1 cellular context compared by ENCODE assay signal in the genomic region with DNA sequence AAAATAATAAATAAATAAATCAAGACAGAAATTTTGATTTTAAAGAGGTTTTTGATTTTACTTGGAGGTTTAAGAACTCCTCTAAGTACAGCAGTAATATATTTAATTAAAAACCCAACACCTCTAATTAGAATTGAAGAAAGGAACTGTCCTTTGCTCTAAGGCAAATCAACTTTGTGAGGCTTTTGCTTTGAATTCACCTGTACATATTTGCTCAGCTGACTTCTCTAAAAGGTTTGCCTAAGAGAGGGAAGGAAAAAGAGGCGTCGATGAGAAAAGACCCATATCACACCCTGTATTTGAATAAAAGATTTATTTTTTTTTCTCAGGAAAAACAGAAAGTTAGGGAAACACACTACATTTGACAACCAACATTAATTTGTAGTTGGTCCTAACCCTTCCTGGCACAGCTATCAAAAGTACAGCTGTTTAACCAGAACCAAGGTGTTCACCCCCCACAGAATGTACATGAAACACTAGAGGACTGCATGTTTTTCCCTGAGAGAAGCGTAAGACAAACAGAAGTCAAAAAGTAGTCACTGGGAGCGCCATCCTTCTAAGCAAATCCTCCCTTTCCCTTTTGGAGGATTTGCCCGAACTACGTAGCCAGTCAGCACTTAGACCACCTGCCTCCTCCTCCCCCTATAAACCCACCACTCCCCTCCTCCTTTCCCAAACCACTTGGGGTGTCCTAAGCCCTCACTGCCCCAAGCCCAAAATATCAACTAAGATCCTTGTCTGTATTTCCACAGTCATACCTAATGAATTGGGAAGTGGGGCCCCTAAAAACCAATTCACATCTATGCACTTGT.
TF ChIP-seq lines count a peak whose summit lies in the region.

No MANE protein-coding gene starts in this region.

TF ChIP-seq in HepG2, 621 proteins besides CTCF, POLR2A, EP300 and RAD21 (continued from another document):
- TF ChIP-seq XRCC5 (optimal IDR thresholded peaks at IDR 0.05; ENCODE audit: low read length) (no peak), ZFP36L1 (CRISPR knock-in tag; IDR thresholded peaks at IDR 0.05) (no peak), ZNF83 (CRISPR knock-in tag; IDR thresholded peaks at IDR 0.05; ENCODE audit: borderline replicate concordance) (no peak), ZFX (CRISPR knock-in tag; IDR thresholded peaks at IDR 0.05; ENCODE audit: low read depth) (no peak), MYC (CRISPR knock-in tag; IDR thresholded peaks at IDR 0.05; ENCODE audit: borderline replicate concordance) (no peak), ZNF180 (CRISPR knock-in tag; IDR thresholded peaks at IDR 0.05; ENCODE audit: borderline replicate concordance, low read depth) (no peak), PHF8 (CRISPR knock-in tag; IDR thresholded peaks at IDR 0.05) (no peak), GABPA (IDR thresholded peaks at IDR 0.05; ENCODE audit: low read depth, low read length) (no peak), GABPA (CRISPR knock-in tag; IDR thresholded peaks at IDR 0.05; ENCODE audit: low read depth) (no peak), MEIS2 (CRISPR knock-in tag; IDR thresholded peaks at IDR 0.05) (no peak), IKZF4 (CRISPR knock-in tag; IDR thresholded peaks at IDR 0.05; ENCODE audit: borderline replicate concordance, low read depth, not compliant biosample characterization) (no peak), ELF3 (CRISPR knock-in tag; IDR thresholded peaks at IDR 0.05) (no peak)
- TF ChIP-seq, protein P1, sequence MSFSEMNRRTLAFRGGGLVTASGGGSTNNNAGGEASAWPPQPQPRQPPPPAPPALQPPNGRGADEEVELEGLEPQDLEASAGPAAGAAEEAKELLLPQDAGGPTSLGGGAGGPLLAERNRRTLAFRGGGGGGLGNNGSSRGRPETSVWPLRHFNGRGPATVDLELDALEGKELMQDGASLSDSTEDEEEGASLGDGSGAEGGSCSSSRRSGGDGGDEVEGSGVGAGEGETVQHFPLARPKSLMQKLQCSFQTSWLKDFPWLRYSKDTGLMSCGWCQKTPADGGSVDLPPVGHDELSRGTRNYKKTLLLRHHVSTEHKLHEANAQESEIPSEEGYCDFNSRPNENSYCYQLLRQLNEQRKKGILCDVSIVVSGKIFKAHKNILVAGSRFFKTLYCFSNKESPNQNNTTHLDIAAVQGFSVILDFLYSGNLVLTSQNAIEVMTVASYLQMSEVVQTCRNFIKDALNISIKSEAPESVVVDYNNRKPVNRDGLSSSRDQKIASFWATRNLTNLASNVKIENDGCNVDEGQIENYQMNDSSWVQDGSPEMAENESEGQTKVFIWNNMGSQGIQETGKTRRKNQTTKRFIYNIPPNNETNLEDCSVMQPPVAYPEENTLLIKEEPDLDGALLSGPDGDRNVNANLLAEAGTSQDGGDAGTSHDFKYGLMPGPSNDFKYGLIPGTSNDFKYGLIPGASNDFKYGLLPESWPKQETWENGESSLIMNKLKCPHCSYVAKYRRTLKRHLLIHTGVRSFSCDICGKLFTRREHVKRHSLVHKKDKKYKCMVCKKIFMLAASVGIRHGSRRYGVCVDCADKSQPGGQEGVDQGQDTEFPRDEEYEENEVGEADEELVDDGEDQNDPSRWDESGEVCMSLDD (CRISPR knock-in tag; IDR thresholded peaks at IDR 0.05; ENCODE audit: borderline replicate concordance), result no peak
- TF ChIP-seq, protein P2, sequence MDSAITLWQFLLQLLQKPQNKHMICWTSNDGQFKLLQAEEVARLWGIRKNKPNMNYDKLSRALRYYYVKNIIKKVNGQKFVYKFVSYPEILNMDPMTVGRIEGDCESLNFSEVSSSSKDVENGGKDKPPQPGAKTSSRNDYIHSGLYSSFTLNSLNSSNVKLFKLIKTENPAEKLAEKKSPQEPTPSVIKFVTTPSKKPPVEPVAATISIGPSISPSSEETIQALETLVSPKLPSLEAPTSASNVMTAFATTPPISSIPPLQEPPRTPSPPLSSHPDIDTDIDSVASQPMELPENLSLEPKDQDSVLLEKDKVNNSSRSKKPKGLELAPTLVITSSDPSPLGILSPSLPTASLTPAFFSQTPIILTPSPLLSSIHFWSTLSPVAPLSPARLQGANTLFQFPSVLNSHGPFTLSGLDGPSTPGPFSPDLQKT (CRISPR knock-in tag; IDR thresholded peaks at IDR 0.05; ENCODE audit: borderline replicate concordance), result no peak
- TF ChIP-seq, protein P3, sequence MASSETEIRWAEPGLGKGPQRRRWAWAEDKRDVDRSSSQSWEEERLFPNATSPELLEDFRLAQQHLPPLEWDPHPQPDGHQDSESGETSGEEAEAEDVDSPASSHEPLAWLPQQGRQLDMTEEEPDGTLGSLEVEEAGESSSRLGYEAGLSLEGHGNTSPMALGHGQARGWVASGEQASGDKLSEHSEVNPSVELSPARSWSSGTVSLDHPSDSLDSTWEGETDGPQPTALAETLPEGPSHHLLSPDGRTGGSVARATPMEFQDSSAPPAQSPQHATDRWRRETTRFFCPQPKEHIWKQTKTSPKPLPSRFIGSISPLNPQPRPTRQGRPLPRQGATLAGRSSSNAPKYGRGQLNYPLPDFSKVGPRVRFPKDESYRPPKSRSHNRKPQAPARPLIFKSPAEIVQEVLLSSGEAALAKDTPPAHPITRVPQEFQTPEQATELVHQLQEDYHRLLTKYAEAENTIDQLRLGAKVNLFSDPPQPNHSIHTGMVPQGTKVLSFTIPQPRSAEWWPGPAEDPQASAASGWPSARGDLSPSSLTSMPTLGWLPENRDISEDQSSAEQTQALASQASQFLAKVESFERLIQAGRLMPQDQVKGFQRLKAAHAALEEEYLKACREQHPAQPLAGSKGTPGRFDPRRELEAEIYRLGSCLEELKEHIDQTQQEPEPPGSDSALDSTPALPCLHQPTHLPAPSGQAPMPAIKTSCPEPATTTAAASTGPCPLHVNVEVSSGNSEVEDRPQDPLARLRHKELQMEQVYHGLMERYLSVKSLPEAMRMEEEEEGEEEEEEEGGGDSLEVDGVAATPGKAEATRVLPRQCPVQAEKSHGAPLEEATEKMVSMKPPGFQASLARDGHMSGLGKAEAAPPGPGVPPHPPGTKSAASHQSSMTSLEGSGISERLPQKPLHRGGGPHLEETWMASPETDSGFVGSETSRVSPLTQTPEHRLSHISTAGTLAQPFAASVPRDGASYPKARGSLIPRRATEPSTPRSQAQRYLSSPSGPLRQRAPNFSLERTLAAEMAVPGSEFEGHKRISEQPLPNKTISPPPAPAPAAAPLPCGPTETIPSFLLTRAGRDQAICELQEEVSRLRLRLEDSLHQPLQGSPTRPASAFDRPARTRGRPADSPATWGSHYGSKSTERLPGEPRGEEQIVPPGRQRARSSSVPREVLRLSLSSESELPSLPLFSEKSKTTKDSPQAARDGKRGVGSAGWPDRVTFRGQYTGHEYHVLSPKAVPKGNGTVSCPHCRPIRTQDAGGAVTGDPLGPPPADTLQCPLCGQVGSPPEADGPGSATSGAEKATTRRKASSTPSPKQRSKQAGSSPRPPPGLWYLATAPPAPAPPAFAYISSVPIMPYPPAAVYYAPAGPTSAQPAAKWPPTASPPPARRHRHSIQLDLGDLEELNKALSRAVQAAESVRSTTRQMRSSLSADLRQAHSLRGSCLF (CRISPR knock-in tag; IDR thresholded peaks at IDR 0.05; ENCODE audit: borderline replicate concordance), result no peak
